15 cellular contexts compared by ENCODE assay signal in genomic region chr5:91357012-91357634, GRCh38. TPM values are rescaled to one million over a fixed set of nuclear protein-coding genes. Genes with fewer than 3 reads are reported as not detected.
DNase-seq lines count a peak whose midpoint lies in the region; ATAC-seq and TF ChIP-seq lines count a peak whose summit lies in the region.
"Had no signal": no experiment of that assay in that cellular context is flagged by ENCODE, and none has a peak within 500 bp of the region (broad histone marks: within the 10 kb centered on the region; RNA-seq: fewer than 3 reads in every experiment).

No MANE protein-coding gene starts in this region.

- H3K4me1 ChIP-seq in lower lobe of right lung, result peaks cover 12% of the 10 kb centered on the region

- no peaks in the 10 kb centered on the region for H3K9me3 ChIP-seq in lower lobe of right lung

- ATAC-seq in lower lobe of right lung (peak; percentile 57 to 73), GM21526 (IDR thresholded peaks at IDR 0.05; ENCODE audit: low FRiP score, unreplicated experiment) (no peak), GM19351 (IDR thresholded peaks at IDR 0.05; ENCODE audit: unreplicated experiment) (no peak), GM18873 (IDR thresholded peaks at IDR 0.05; ENCODE audit: low FRiP score, unreplicated experiment) (no peak)
- ATAC-seq: activated naive CD4-positive, alpha-beta T cell treated with anti-CD3 and anti-CD28 coated beads, Interleukin-2, amount 50 U/mL, for 72 hours had no signal

- intact Hi-C loops in lower lobe of right lung (cut with DNase I), result no loop called here

- no peak for TF ChIP-seq CTCF in C4-2B (conservative IDR thresholded peaks at IDR 0.05)
- TF ChIP-seq CTCF in lower lobe of right lung (IDR thresholded peaks at IDR 0.05), result no peak

- no peaks in the 10 kb centered on the region for H3K27me3 ChIP-seq in lower lobe of right lung (ENCODE audit: low read depth)

- H3K27ac ChIP-seq in C4-2B (peak overlapping the region; percentile 21; the same call in 1 of the 2 replicates), lower lobe of right lung (no peak overlapping the region)

- peak; percentile 60 for DNase-seq in HuH-7 (ENCODE audit: low spot score)
- DNase-seq in cerebellar nuclear complex (lab: John Stamatoyannopoulos, UW), result peak; percentile 40 to 56
- no peak for DNase-seq in lower lobe of right lung
- DNase-seq in germinal center (ENCODE audit: low spot score), result no peak
- DNase-seq: activated CD4-positive, CD25-positive, alpha-beta regulatory T cell; activated CD8-positive, alpha-beta memory T cell treated with anti-CD3 and anti-CD28 coated beads, Interleukin-2, amount 50 U/mL, for 48 hours; central memory CD4-positive, alpha-beta T cell; DND-41; NCI-H187; stimulated activated CD4-positive, alpha-beta T cell treated with anti-CD3 and anti-CD28 coated beads, Interleukin-2, amount 100 ng/mL, for 24 hours had no signal

- H3K4me3 ChIP-seq in lower lobe of right lung, result no peak overlapping the region

- H3K36me3 ChIP-seq in lower lobe of right lung, result no peaks in the 10 kb centered on the region

RNA-seq across cellular contexts. Expression of gene ARRDC3, which starts 26.0 kb away (rescaled TPM):
- total RNA-seq in lower lobe of right lung, result 90.5 TPM

Comparison
In these comparisons a context has a peak if more than half of its experiments do, and no peak if none do; other contexts are left out.
1. DNase-seq: peak in HuH-7 (single experiment) and cerebellar nuclear complex (2 of 2); none in lower lobe of right lung (single experiment) and germinal center (single experiment).
2. ATAC-seq: peak in lower lobe of right lung (2 of 2); none in GM21526 (single experiment), GM19351 (single experiment) and GM18873 (single experiment).